Comparison of ENCODE assay signal across 22 cellular contexts in genomic region chr7:16187131-16187530, GRCh38.
DNase-seq lines count a peak whose midpoint lies in the region; ATAC-seq, FAIRE-seq and TF ChIP-seq lines count a peak whose summit lies in the region.
"Had no signal": no experiment of that assay in that cellular context is flagged by ENCODE, and none has a peak within 500 bp of the region (broad histone marks: within the 10 kb centered on the region; RNA-seq: fewer than 3 reads in every experiment).

No MANE protein-coding gene starts in this region.

- H3K4me3 ChIP-seq in SK-N-MC = peak overlapping the region; percentile 62
- no peak overlapping the region for H3K4me3 ChIP-seq in endothelial cell of umbilical vein (replicated peaks in 1 of 3; ENCODE audit: insufficient read depth in 1 of 3, low read depth in 1 of 3, low read length in 3 of 3)
- H3K4me3 ChIP-seq in foreskin fibroblast (ENCODE audit: low read depth in 1 of 2, low read length in 2 of 2) = no peak overlapping the region
- H3K4me3 ChIP-seq in trophoblast cell (ENCODE audit: low read depth, low read length) = no peak overlapping the region
- H3K4me3 ChIP-seq: A549, GM23338 had no signal

- peak; percentile 4 for FAIRE-seq in endothelial cell of umbilical vein (lab: Jason Lieb, UNC)
- FAIRE-seq: A549, D721Med, GM12892, GM18507, HTR-8/SVneo had no signal

- no peaks in the 10 kb centered on the region for H3K36me3 ChIP-seq in SK-N-MC (ENCODE audit: insufficient read depth, low read length)
- H3K36me3 ChIP-seq in endothelial cell of umbilical vein (ENCODE audit: control insufficient read depth in 2 of 2, extremely low read depth in 1 of 2, insufficient read depth in 2 of 2, low read length in 2 of 2) = no peaks in the 10 kb centered on the region
- no peaks in the 10 kb centered on the region for H3K36me3 ChIP-seq in trophoblast cell (ENCODE audit: control insufficient read depth in 1 of 2, insufficient read depth in 2 of 2, low read length in 2 of 2)

- intact Hi-C loops in endothelial cell of umbilical vein (cut with micrococcal nuclease) = no loop called here

- H3K27me3 ChIP-seq in endothelial cell of umbilical vein (ENCODE audit: control insufficient read depth in 2 of 2, insufficient read depth in 2 of 2, low read length in 2 of 2) = no peaks in the 10 kb centered on the region
- no peaks in the 10 kb centered on the region for H3K27me3 ChIP-seq in trophoblast cell (ENCODE audit: insufficient read depth, low read length)

- H2AFZ ChIP-seq in endothelial cell of umbilical vein (ENCODE audit: low read depth, low read length) = no peak overlapping the region
- no peak overlapping the region for H2AFZ ChIP-seq in trophoblast cell (ENCODE audit: insufficient read depth, low read length, poor library complexity)
- H2AFZ ChIP-seq: GM23338 had no signal

- no peak overlapping the region for H2BK120ac ChIP-seq in trophoblast cell (ENCODE audit: insufficient read depth, low read length, poor library complexity)

- CTCF ChIA-PET in endothelial cell of umbilical vein (lab: Charles Lee) = interaction anchor here (1.0 kb wide), 1 partner anchor 13 kb away, joined by 3 read pairs; no protein-coding TSS in a partner anchor

- no peak overlapping the region for H4K91ac ChIP-seq in trophoblast cell (ENCODE audit: low read depth, low read length)

- H2BK5ac ChIP-seq in trophoblast cell (ENCODE audit: low read depth, low read length, poor library complexity) = no peak overlapping the region

- H3K18ac ChIP-seq in trophoblast cell (ENCODE audit: low read length) = no peak overlapping the region

- H4K20me1 ChIP-seq in endothelial cell of umbilical vein (replicated peaks; ENCODE audit: control insufficient read depth, extremely low read depth, insufficient read depth, low read length) = no peaks in the 10 kb centered on the region

- H4K12ac ChIP-seq in trophoblast cell (ENCODE audit: low read depth, low read length) = no peak overlapping the region

- no peaks in the 10 kb centered on the region for H3K9me1 ChIP-seq in endothelial cell of umbilical vein (replicated peaks; ENCODE audit: control insufficient read depth, extremely low read depth, insufficient read depth, low read length)

- dilution Hi-C loops in endothelial cell of umbilical vein (cut with MboI; ENCODE audit: extremely low pct_ligation_motif_present, low sequenced_read_pairs) = no loop called here

- peak overlapping the region; percentile 53 for H3K9ac ChIP-seq in SK-N-MC (ENCODE audit: insufficient read length)
- H3K9ac ChIP-seq in endothelial cell of umbilical vein (replicated peaks; ENCODE audit: extremely low read depth, insufficient read depth, low read length) = no peak overlapping the region
- H3K9ac ChIP-seq in trophoblast cell (ENCODE audit: low read length) = no peak overlapping the region

- no peaks in the 10 kb centered on the region for H3K9me3 ChIP-seq in SK-N-MC (ENCODE audit: low read depth, low read length)
- H3K9me3 ChIP-seq in endothelial cell of umbilical vein (replicated peaks; ENCODE audit: control insufficient read depth, insufficient read depth, low read length) = no peaks in the 10 kb centered on the region
- H3K9me3 ChIP-seq in trophoblast cell (ENCODE audit: insufficient read depth, low read depth, low read length) = no peaks in the 10 kb centered on the region
- H3K9me3 ChIP-seq: A549, Caco-2 had no signal

- H2BK12ac ChIP-seq in trophoblast cell (ENCODE audit: low read length) = no peak overlapping the region

- TF ChIP-seq CTCF in endothelial cell of umbilical vein (IDR thresholded peaks at IDR 0.05; ENCODE audit: extremely low read depth in 1 of 2, insufficient read depth in 1 of 2, low read depth in 1 of 2, low read length in 2 of 2) (no peak), foreskin fibroblast (IDR thresholded peaks at IDR 0.05; ENCODE audit: low read depth, low read length) (no peak)

- H3K79me2 ChIP-seq in endothelial cell of umbilical vein (ENCODE audit: control insufficient read depth, insufficient read depth, low read length) = no peaks in the 10 kb centered on the region
- H3K79me2 ChIP-seq in trophoblast cell (ENCODE audit: control insufficient read depth, insufficient read depth, low read length, poor library complexity) = no peaks in the 10 kb centered on the region

- no peak overlapping the region for H3K4ac ChIP-seq in trophoblast cell (ENCODE audit: low read depth, low read length)

- DNase-seq in EL (peak; percentile 16), SK-N-MC (ENCODE audit: low read depth, low spot score) (peak; percentile 61), endothelial cell of umbilical vein (ENCODE audit: low read depth, low spot score) (no peak), foreskin fibroblast (peak; percentile 6 to 55), NCI-H1436 treated with DMSO at 0.1 percent for 48 hours (lab: John Stamatoyannopoulos, UW) (no peak), trophoblast cell (no peak)
- DNase-seq: AML-193; Caco-2; CD4-positive, alpha-beta T cell; GDM1; H7; HFFc6 had no signal

- ATAC-seq in GM18870 (IDR thresholded peaks at IDR 0.05; ENCODE audit: unreplicated experiment) = no peak
- ATAC-seq: A549, GM23338, HCT116 had no signal

- no peak overlapping the region for H3K14ac ChIP-seq in trophoblast cell (ENCODE audit: low read length)

- H3K79me1 ChIP-seq in trophoblast cell (ENCODE audit: low read length) = no peaks in the 10 kb centered on the region

- peak overlapping the region; percentile 94 for H3K27ac ChIP-seq in SK-N-MC
- no peak overlapping the region for H3K27ac ChIP-seq in endothelial cell of umbilical vein (ENCODE audit: insufficient read depth, low read depth, low read length)
- H3K27ac ChIP-seq in trophoblast cell (ENCODE audit: low read depth, low read length) = no peak overlapping the region
- H3K27ac ChIP-seq: 22Rv1, A549, C4-2B had no signal

- WGBS in trophoblast cell (ENCODE audit: extremely low coverage, insufficient coverage, insufficient read length) = no CpG with 5 or more reads among the region's 1 CpG

- H3K4me1 ChIP-seq in endothelial cell of umbilical vein (ENCODE audit: control insufficient read depth, extremely low read depth, insufficient read depth, low read length) = no peaks in the 10 kb centered on the region
- H3K4me1 ChIP-seq in trophoblast cell (ENCODE audit: control insufficient read depth in 1 of 2, insufficient read depth in 2 of 2, low read length in 2 of 2) = no peaks in the 10 kb centered on the region
- H3K4me1 ChIP-seq: A549, Caco-2 had no signal

- H4K8ac ChIP-seq in trophoblast cell (ENCODE audit: low read depth, low read length) = no peak overlapping the region

- BruUV-seq in endothelial cell of umbilical vein (replicated peaks; lab: Mats Ljungman, UMichigan) = no TSS peak

- POLR2A ChIA-PET in endothelial cell of umbilical vein (lab: Charles Lee) = no interaction called here

- H3K4me2 ChIP-seq in endothelial cell of umbilical vein (ENCODE audit: insufficient read depth, low read length) (no peak overlapping the region), trophoblast cell (ENCODE audit: low read length) (no peak overlapping the region)
- H3K4me2 ChIP-seq: A549, GM23338 had no signal

- H3K23ac ChIP-seq in trophoblast cell (ENCODE audit: low read length) = no peak overlapping the region

- no peak for TF ChIP-seq POLR2A in endothelial cell of umbilical vein (IDR thresholded peaks at IDR 0.05; ENCODE audit: low read depth, low read length)

- no peak overlapping the region for H2AK5ac ChIP-seq in trophoblast cell (ENCODE audit: low read length)

TF ChIP-seq in endothelial cell of umbilical vein, 7 proteins besides CTCF, POLR2A, EP300 and RAD21:
- TF ChIP-seq POLR2AphosphoS5 (IDR thresholded peaks at IDR 0.05; ENCODE audit: insufficient read depth, low read depth, low read length) = no peak
- no peak for TF ChIP-seq GATA2 (IDR thresholded peaks at IDR 0.05; ENCODE audit: insufficient read depth, insufficient read length, low read depth, low read length)
- no peak for TF ChIP-seq MAX (IDR thresholded peaks at IDR 0.05; ENCODE audit: insufficient read depth, insufficient read length)
- TF ChIP-seq MYC (IDR thresholded peaks at IDR 0.05; ENCODE audit: low read depth, low read length) = no peak
- TF ChIP-seq FOS (IDR thresholded peaks at IDR 0.05; ENCODE audit: borderline replicate concordance, insufficient read depth, low read length) = no peak
- no peak for TF ChIP-seq EZH2 (IDR thresholded peaks at IDR 0.05; ENCODE audit: borderline replicate concordance, low read depth, low read length, severe bottlenecking)
- no peak for TF ChIP-seq JUN (IDR thresholded peaks at IDR 0.05; ENCODE audit: borderline replicate concordance, insufficient read depth, insufficient read length, low read depth)

Comparison
In these comparisons a context has a peak if more than half of its experiments do, and no peak if none do; other contexts are left out.
1. DNase-seq: peak in EL (single experiment), SK-N-MC (single experiment) and foreskin fibroblast (2 of 2); none in endothelial cell of umbilical vein (single experiment), NCI-H1436 treated with DMSO at 0.1 percent for 48 hours (single experiment) and trophoblast cell (0 of 2).